ENCODE assay signal across 1 cellular context in the genomic region with DNA sequence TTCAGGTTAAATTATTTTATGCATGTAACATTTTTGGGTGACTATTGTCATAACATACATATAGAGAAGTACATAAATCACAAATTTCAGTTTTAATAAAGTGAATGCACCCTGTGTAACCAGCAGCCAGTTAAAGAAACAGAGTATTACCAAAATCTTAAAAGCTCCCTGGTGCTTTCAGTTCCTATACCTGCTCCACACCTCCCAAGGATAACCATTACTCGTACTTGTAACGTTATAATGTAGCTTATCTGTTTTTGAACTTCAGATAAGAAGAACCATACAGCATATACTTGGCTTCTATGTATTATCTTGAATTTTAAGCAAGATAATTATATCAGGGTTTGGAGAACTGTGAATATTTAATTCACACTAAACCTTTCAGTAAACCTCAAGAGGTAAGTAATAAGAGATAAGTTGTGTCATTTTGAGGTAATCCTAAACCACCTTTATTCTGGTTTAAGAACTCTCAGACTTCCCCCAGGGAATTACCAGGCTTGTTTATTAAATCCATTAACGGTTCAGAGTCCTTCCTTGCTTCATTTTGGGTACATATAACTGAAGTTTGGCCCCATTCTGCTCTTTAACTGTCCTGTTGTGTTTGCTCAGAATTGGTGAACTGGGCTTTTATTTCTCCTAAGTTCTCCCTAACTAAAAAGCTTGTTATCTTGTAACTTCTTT.
TF ChIP-seq lines count a peak whose summit lies in the region.

No MANE protein-coding gene starts in this region.

TF ChIP-seq in HepG2, 621 proteins besides CTCF, POLR2A, EP300 and RAD21 (continued from another document):
- TF ChIP-seq, protein P1, sequence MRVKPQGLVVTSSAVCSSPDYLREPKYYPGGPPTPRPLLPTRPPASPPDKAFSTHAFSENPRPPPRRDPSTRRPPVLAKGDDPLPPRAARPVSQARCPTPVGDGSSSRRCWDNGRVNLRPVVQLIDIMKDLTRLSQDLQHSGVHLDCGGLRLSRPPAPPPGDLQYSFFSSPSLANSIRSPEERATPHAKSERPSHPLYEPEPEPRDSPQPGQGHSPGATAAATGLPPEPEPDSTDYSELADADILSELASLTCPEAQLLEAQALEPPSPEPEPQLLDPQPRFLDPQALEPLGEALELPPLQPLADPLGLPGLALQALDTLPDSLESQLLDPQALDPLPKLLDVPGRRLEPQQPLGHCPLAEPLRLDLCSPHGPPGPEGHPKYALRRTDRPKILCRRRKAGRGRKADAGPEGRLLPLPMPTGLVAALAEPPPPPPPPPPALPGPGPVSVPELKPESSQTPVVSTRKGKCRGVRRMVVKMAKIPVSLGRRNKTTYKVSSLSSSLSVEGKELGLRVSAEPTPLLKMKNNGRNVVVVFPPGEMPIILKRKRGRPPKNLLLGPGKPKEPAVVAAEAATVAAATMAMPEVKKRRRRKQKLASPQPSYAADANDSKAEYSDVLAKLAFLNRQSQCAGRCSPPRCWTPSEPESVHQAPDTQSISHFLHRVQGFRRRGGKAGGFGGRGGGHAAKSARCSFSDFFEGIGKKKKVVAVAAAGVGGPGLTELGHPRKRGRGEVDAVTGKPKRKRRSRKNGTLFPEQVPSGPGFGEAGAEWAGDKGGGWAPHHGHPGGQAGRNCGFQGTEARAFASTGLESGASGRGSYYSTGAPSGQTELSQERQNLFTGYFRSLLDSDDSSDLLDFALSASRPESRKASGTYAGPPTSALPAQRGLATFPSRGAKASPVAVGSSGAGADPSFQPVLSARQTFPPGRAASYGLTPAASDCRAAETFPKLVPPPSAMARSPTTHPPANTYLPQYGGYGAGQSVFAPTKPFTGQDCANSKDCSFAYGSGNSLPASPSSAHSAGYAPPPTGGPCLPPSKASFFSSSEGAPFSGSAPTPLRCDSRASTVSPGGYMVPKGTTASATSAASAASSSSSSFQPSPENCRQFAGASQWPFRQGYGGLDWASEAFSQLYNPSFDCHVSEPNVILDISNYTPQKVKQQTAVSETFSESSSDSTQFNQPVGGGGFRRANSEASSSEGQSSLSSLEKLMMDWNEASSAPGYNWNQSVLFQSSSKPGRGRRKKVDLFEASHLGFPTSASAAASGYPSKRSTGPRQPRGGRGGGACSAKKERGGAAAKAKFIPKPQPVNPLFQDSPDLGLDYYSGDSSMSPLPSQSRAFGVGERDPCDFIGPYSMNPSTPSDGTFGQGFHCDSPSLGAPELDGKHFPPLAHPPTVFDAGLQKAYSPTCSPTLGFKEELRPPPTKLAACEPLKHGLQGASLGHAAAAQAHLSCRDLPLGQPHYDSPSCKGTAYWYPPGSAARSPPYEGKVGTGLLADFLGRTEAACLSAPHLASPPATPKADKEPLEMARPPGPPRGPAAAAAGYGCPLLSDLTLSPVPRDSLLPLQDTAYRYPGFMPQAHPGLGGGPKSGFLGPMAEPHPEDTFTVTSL (CRISPR knock-in tag; IDR thresholded peaks at IDR 0.05; ENCODE audit: borderline replicate concordance) = peak; percentile 70; the same call in 1 of the 2 replicates
- TF ChIP-seq SMYD3 (CRISPR knock-in tag; IDR thresholded peaks at IDR 0.05) (peak; percentile 70; the same call in 1 of the 2 replicates), ASH2L (IDR thresholded peaks at IDR 0.05; ENCODE audit: insufficient read length, low read depth, low read length) (peak; percentile 36), MIXL1 (CRISPR knock-in tag; IDR thresholded peaks at IDR 0.05) (peak; percentile 85), PRPF4 (IDR thresholded peaks at IDR 0.05; ENCODE audit: low read depth, low read length, poor library complexity, severe bottlenecking) (no peak), CREM (IDR thresholded peaks at IDR 0.05) (peak; percentile 54; the same call in 1 of the 2 replicates), CREM (CRISPR knock-in tag; IDR thresholded peaks at IDR 0.05) (no peak), FOXP1 (IDR thresholded peaks at IDR 0.05) (no peak), FOXP1 (CRISPR knock-in tag; IDR thresholded peaks at IDR 0.05) (peak; percentile 60; the same call in 1 of the 2 replicates), ZNF644 (CRISPR knock-in tag; IDR thresholded peaks at IDR 0.05; ENCODE audit: low read depth) (0 out of 2 replicates have a peak, but pooled peaks have one; percentile 39), ZNF430 (CRISPR knock-in tag; IDR thresholded peaks at IDR 0.05) (no peak), CREB1 (IDR thresholded peaks at IDR 0.05) (no peak), CREB1 (CRISPR knock-in tag; IDR thresholded peaks at IDR 0.05) (peak; percentile 46; the same call in 1 of the 2 replicates), NCOR1 (IDR thresholded peaks at IDR 0.05; ENCODE audit: borderline replicate concordance, low read length) (peak; percentile 74), HNF4G (IDR thresholded peaks at IDR 0.05; ENCODE audit: borderline replicate concordance, low read depth, low read length) (peak; percentile 82), HNF4G (CRISPR knock-in tag; IDR thresholded peaks at IDR 0.05; ENCODE audit: borderline replicate concordance, low read depth) (no peak), FOXO1 (CRISPR knock-in tag; IDR thresholded peaks at IDR 0.05) (peak; percentile 74; the same call in 1 of the 2 replicates), PPARG (CRISPR knock-in tag; conservative IDR thresholded peaks at IDR 0.05) (peak; percentile 42; the same call in 1 of the 2 replicates), REL (CRISPR knock-in tag; conservative IDR thresholded peaks at IDR 0.05) (no peak), ZBTB7A (CRISPR knock-in tag; IDR thresholded peaks at IDR 0.05) (no peak), SAP130 (CRISPR knock-in tag; IDR thresholded peaks at IDR 0.05; ENCODE audit: low read depth) (0 out of 2 replicates have a peak, but pooled peaks have one; percentile 32), SOX13 (IDR thresholded peaks at IDR 0.05) (no peak), SOX13 (CRISPR knock-in tag; conservative IDR thresholded peaks at IDR 0.05 in 1 of 2, IDR thresholded peaks at IDR 0.05 in 1 of 2) (peak in 1 of 2 experiments; percentile 72; a peak in 2 of 4 replicates), RELA (CRISPR knock-in tag; IDR thresholded peaks at IDR 0.05) (no peak), FOXA3 (CRISPR knock-in tag; IDR thresholded peaks at IDR 0.05) (peak; percentile 63), HNF4A (CRISPR knock-in tag; IDR thresholded peaks at IDR 0.05) (peak; percentile 89)
- TF ChIP-seq, protein P2, sequence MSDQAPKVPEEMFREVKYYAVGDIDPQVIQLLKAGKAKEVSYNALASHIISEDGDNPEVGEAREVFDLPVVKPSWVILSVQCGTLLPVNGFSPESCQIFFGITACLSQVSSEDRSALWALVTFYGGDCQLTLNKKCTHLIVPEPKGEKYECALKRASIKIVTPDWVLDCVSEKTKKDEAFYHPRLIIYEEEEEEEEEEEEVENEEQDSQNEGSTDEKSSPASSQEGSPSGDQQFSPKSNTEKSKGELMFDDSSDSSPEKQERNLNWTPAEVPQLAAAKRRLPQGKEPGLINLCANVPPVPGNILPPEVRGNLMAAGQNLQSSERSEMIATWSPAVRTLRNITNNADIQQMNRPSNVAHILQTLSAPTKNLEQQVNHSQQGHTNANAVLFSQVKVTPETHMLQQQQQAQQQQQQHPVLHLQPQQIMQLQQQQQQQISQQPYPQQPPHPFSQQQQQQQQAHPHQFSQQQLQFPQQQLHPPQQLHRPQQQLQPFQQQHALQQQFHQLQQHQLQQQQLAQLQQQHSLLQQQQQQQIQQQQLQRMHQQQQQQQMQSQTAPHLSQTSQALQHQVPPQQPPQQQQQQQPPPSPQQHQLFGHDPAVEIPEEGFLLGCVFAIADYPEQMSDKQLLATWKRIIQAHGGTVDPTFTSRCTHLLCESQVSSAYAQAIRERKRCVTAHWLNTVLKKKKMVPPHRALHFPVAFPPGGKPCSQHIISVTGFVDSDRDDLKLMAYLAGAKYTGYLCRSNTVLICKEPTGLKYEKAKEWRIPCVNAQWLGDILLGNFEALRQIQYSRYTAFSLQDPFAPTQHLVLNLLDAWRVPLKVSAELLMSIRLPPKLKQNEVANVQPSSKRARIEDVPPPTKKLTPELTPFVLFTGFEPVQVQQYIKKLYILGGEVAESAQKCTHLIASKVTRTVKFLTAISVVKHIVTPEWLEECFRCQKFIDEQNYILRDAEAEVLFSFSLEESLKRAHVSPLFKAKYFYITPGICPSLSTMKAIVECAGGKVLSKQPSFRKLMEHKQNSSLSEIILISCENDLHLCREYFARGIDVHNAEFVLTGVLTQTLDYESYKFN (CRISPR knock-in tag; conservative IDR thresholded peaks at IDR 0.05) = peak; percentile 85
- TF ChIP-seq, protein P3, sequence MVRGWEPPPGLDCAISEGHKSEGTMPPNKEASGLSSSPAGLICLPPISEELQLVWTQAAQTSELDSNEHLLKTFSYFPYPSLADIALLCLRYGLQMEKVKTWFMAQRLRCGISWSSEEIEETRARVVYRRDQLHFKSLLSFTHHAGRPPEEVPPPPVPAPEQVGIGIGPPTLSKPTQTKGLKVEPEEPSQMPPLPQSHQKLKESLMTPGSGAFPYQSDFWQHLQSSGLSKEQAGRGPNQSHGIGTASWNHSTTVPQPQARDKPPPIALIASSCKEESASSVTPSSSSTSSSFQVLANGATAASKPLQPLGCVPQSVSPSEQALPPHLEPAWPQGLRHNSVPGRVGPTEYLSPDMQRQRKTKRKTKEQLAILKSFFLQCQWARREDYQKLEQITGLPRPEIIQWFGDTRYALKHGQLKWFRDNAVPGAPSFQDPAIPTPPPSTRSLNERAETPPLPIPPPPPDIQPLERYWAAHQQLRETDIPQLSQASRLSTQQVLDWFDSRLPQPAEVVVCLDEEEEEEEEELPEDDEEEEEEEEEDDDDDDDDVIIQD (CRISPR knock-in tag; IDR thresholded peaks at IDR 0.05; ENCODE audit: low read depth) = peak; percentile 49; the same call in 1 of the 2 replicates
- TF ChIP-seq, protein P4, sequence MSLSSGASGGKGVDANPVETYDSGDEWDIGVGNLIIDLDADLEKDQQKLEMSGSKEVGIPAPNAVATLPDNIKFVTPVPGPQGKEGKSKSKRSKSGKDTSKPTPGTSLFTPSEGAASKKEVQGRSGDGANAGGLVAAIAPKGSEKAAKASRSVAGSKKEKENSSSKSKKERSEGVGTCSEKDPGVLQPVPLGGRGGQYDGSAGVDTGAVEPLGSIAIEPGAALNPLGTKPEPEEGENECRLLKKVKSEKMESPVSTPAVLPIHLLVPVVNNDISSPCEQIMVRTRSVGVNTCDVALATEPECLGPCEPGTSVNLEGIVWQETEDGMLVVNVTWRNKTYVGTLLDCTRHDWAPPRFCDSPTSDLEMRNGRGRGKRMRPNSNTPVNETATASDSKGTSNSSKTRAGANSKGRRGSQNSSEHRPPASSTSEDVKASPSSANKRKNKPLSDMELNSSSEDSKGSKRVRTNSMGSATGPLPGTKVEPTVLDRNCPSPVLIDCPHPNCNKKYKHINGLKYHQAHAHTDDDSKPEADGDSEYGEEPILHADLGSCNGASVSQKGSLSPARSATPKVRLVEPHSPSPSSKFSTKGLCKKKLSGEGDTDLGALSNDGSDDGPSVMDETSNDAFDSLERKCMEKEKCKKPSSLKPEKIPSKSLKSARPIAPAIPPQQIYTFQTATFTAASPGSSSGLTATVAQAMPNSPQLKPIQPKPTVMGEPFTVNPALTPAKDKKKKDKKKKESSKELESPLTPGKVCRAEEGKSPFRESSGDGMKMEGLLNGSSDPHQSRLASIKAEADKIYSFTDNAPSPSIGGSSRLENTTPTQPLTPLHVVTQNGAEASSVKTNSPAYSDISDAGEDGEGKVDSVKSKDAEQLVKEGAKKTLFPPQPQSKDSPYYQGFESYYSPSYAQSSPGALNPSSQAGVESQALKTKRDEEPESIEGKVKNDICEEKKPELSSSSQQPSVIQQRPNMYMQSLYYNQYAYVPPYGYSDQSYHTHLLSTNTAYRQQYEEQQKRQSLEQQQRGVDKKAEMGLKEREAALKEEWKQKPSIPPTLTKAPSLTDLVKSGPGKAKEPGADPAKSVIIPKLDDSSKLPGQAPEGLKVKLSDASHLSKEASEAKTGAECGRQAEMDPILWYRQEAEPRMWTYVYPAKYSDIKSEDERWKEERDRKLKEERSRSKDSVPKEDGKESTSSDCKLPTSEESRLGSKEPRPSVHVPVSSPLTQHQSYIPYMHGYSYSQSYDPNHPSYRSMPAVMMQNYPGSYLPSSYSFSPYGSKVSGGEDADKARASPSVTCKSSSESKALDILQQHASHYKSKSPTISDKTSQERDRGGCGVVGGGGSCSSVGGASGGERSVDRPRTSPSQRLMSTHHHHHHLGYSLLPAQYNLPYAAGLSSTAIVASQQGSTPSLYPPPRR (CRISPR knock-in tag; IDR thresholded peaks at IDR 0.05; ENCODE audit: borderline replicate concordance) = no peak
- TF ChIP-seq, protein P5, sequence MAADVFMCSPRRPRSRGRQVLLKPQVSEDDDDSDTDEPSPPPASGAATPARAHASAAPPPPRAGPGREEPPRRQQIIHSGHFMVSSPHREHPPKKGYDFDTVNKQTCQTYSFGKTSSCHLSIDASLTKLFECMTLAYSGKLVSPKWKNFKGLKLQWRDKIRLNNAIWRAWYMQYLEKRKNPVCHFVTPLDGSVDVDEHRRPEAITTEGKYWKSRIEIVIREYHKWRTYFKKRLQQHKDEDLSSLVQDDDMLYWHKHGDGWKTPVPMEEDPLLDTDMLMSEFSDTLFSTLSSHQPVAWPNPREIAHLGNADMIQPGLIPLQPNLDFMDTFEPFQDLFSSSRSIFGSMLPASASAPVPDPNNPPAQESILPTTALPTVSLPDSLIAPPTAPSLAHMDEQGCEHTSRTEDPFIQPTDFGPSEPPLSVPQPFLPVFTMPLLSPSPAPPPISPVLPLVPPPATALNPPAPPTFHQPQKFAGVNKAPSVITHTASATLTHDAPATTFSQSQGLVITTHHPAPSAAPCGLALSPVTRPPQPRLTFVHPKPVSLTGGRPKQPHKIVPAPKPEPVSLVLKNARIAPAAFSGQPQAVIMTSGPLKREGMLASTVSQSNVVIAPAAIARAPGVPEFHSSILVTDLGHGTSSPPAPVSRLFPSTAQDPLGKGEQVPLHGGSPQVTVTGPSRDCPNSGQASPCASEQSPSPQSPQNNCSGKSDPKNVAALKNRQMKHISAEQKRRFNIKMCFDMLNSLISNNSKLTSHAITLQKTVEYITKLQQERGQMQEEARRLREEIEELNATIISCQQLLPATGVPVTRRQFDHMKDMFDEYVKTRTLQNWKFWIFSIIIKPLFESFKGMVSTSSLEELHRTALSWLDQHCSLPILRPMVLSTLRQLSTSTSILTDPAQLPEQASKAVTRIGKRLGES (CRISPR knock-in tag; IDR thresholded peaks at IDR 0.05; ENCODE audit: borderline replicate concordance) = no peak
